ENCODE assay signal across 1 cellular context in the genomic region with DNA sequence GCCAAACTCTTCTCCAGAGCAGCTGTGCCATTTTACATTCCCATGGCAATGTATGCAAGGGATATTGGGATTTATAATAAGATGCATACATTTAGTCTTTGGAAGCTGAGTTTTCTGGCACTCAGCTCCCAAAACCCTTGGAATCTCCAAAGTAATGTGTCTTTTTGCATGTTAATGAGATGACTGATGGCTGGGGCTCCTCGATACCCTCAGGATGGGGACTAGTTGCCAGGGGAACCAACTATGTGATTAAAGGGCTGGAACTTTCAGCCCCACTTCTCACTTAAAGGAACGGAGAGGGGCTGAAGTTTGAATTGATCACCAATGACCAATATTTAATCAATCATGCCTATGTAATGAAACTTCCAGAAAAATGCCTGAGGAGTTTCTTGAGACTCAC.
TF ChIP-seq lines count a peak whose summit lies in the region.

No MANE protein-coding gene starts in this region.

TF ChIP-seq in WTC11, 78 proteins besides CTCF, POLR2A, EP300 and RAD21 (continued from another document):
- TF ChIP-seq ZNF671 (CRISPR knock-in tag; IDR thresholded peaks at IDR 0.05) (no peak), JUN (CRISPR knock-in tag; IDR thresholded peaks at IDR 0.05) (no peak), EMX1 (CRISPR knock-in tag; IDR thresholded peaks at IDR 0.05) (no peak), FOXJ3 (CRISPR knock-in tag; IDR thresholded peaks at IDR 0.05; ENCODE audit: borderline replicate concordance) (no peak), HMGA2 (CRISPR knock-in tag; IDR thresholded peaks at IDR 0.05) (no peak), RORB (CRISPR knock-in tag; IDR thresholded peaks at IDR 0.05) (no peak), NR2C2 (CRISPR knock-in tag; IDR thresholded peaks at IDR 0.05) (no peak)
- TF ChIP-seq, protein P1, sequence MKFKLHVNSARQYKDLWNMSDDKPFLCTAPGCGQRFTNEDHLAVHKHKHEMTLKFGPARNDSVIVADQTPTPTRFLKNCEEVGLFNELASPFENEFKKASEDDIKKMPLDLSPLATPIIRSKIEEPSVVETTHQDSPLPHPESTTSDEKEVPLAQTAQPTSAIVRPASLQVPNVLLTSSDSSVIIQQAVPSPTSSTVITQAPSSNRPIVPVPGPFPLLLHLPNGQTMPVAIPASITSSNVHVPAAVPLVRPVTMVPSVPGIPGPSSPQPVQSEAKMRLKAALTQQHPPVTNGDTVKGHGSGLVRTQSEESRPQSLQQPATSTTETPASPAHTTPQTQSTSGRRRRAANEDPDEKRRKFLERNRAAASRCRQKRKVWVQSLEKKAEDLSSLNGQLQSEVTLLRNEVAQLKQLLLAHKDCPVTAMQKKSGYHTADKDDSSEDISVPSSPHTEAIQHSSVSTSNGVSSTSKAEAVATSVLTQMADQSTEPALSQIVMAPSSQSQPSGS (CRISPR knock-in tag; IDR thresholded peaks at IDR 0.05; ENCODE audit: borderline replicate concordance, low read depth), result no peak
- TF ChIP-seq, protein P2, sequence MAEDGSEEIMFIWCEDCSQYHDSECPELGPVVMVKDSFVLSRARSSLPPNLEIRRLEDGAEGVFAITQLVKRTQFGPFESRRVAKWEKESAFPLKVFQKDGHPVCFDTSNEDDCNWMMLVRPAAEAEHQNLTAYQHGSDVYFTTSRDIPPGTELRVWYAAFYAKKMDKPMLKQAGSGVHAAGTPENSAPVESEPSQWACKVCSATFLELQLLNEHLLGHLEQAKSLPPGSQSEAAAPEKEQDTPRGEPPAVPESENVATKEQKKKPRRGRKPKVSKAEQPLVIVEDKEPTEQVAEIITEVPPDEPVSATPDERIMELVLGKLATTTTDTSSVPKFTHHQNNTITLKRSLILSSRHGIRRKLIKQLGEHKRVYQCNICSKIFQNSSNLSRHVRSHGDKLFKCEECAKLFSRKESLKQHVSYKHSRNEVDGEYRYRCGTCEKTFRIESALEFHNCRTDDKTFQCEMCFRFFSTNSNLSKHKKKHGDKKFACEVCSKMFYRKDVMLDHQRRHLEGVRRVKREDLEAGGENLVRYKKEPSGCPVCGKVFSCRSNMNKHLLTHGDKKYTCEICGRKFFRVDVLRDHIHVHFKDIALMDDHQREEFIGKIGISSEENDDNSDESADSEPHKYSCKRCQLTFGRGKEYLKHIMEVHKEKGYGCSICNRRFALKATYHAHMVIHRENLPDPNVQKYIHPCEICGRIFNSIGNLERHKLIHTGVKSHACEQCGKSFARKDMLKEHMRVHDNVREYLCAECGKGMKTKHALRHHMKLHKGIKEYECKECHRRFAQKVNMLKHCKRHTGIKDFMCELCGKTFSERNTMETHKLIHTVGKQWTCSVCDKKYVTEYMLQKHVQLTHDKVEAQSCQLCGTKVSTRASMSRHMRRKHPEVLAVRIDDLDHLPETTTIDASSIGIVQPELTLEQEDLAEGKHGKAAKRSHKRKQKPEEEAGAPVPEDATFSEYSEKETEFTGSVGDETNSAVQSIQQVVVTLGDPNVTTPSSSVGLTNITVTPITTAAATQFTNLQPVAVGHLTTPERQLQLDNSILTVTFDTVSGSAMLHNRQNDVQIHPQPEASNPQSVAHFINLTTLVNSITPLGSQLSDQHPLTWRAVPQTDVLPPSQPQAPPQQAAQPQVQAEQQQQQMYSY (CRISPR knock-in tag; IDR thresholded peaks at IDR 0.05), result no peak
